In the genomic region with DNA sequence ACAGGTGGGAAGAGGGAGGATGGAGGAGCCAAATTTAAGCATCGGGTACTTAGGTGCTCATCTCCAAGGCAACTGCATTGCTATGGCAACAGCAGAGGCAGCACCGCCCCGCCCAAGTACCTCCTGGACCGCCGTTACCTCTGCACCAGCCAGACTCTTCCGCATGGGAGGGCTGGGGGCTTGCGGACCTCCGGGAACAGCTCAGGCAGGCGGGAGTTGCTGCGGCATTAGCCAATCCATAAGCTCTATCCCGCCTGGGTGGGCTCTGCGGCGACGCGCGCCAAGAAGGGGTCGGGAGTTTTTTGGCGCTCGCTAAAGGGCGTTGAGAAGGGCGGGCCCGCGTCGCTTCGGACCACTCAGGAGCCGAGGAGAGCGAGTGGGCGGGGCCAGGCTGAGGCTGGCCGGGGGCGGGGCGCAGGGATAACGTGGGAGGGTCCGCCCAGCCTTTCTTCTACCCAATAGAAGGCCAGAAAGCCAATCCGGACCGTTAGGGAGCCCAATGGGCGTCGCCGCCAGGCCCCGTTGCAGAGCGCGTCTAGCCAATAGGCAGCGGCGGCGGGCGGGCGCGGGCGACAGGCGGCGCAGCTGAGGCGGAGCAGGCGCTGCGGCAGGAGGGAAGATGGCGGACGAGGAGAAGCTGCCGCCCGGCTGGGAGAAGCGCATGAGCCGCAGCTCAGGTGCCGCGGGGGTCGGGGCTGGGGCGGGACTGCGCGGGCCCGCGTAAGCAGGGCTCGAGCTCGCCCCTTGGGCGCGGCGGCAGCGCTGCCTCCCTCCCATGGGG, we compare ENCODE assay signal across 8 cellular contexts. TPM values are rescaled to one million over a fixed set of nuclear protein-coding genes. Genes with fewer than 3 reads are reported as not detected.
DNase-seq lines count a peak whose midpoint lies in the region; ATAC-seq and TF ChIP-seq lines count a peak whose summit lies in the region.

A gene (plus strand): TSS at position 593 of the 781 bp plus-strand sequence. CDS start 27 bp downstream, at position 620.

- intact Hi-C loops in ascending aorta (cut with DNase I) = loop anchor here (1.0 kb wide), 3 partner anchors 8 to 43 kb away; a partner anchor contains a TSS
- intact Hi-C loops in right cardiac atrium (cut with DNase I) = no loop called here
- intact Hi-C loops in vagina (cut with DNase I) = no loop called here

- peaks cover 19% of the 10 kb centered on the region for H3K36me3 Mint-ChIP-seq in T-helper 2 cell treated with Interferon-gamma antibody and Interleukin-4, amounts not matched to agents 5 μg/mL and 100 μg/mL, for 36 hours (ENCODE audit: low read depth)

- H3K4me1 Mint-ChIP-seq in T-helper 2 cell treated with Interferon-gamma antibody and Interleukin-4, amounts not matched to agents 5 μg/mL and 100 μg/mL, for 36 hours (ENCODE audit: low read depth) = peaks cover 13% of the 10 kb centered on the region

- H3K27ac Mint-ChIP-seq in T-helper 2 cell treated with Interferon-gamma antibody and Interleukin-4, amounts not matched to agents 5 μg/mL and 100 μg/mL, for 36 hours = peak within 1 kb of the TSS; percentile 90

- H3K27me3 ChIP-seq in ascending aorta (no peaks in the 10 kb centered on the region), right cardiac atrium (ENCODE audit: control insufficient read depth, insufficient read depth) (no peaks in the 10 kb centered on the region), vagina (no peaks in the 10 kb centered on the region)

- H3K9me3 Mint-ChIP-seq in T-helper 2 cell treated with Interferon-gamma antibody and Interleukin-4, amounts not matched to agents 5 μg/mL and 100 μg/mL, for 36 hours = no peaks in the 10 kb centered on the region

- H3K9me3 ChIP-seq in ascending aorta (no peaks in the 10 kb centered on the region), right cardiac atrium (ENCODE audit: control insufficient read depth, low read length) (no peaks in the 10 kb centered on the region), vagina (no peaks in the 10 kb centered on the region)

- WGBS in right cardiac atrium = under 1% methylated on average over 73 of the region's 73 CpGs

- no peak for TF ChIP-seq POLR2A in vagina (IDR thresholded peaks at IDR 0.05)

- peak; percentile 96 for ATAC-seq in GM18502 (IDR thresholded peaks at IDR 0.05; ENCODE audit: poor library complexity, unreplicated experiment)
- ATAC-seq in HG02970 (IDR thresholded peaks at IDR 0.05; ENCODE audit: low FRiP score, unreplicated experiment) = peak; percentile 98
- peak; percentile 99 for ATAC-seq in right cardiac atrium

- H3K4me1 ChIP-seq in ascending aorta = peaks cover 8 to 9% of the 10 kb centered on the region in 2 donors
- no peaks in the 10 kb centered on the region for H3K4me1 ChIP-seq in right cardiac atrium (ENCODE audit: control insufficient read depth, insufficient read depth, low read length)
- peaks cover 29% of the 10 kb centered on the region for H3K4me1 ChIP-seq in vagina

- peak within 1 kb of the TSS; percentile 95 for H3K4me3 Mint-ChIP-seq in T-helper 2 cell treated with Interferon-gamma antibody and Interleukin-4, amounts not matched to agents 5 μg/mL and 100 μg/mL, for 36 hours

- peak; percentile 94 to 95 for DNase-seq in NCI-H1930 (lab: John Stamatoyannopoulos, UW)
- DNase-seq in T-helper 2 cell treated with Interferon-gamma antibody and Interleukin-4, amounts not matched to agents 5 μg/mL and 100 μg/mL, for 36 hours (ENCODE audit: low spot score) = peak; percentile 99
- peak; percentile 97 to 100 for DNase-seq in ascending aorta (ENCODE audit: low spot score in 2 of 2)
- peak; percentile 99 to 100 (median 100) for DNase-seq in right cardiac atrium
- peak; percentile 98 for DNase-seq in putamen (ENCODE audit: low spot score)
- DNase-seq in vagina (ENCODE audit: extremely low spot score in 2 of 2) = peak in 1 of 2 donors; percentile 97

- H3K36me3 ChIP-seq in ascending aorta (peaks cover 17 to 24% of the 10 kb centered on the region in 2 donors), vagina (peaks cover 0 to 22% of the 10 kb centered on the region in 2 donors)

- H3K27ac ChIP-seq in ascending aorta (peak within 1 kb of the TSS; percentile 73 to 74), right cardiac atrium (ENCODE audit: low read length) (peak within 1 kb of the TSS; percentile 57), vagina (peak within 1 kb of the TSS; percentile 60)

- peak within 1 kb of the TSS; percentile 84 to 96 for H3K4me3 ChIP-seq in ascending aorta
- H3K4me3 ChIP-seq in right cardiac atrium (ENCODE audit: low read length) = peak within 1 kb of the TSS; percentile 85
- H3K4me3 ChIP-seq in vagina = peak within 1 kb of the TSS; percentile 97 to 99

- TF ChIP-seq CTCF in ascending aorta (IDR thresholded peaks at IDR 0.05) (peak; percentile 66 to 77 (median 68)), vagina (IDR thresholded peaks at IDR 0.05) (peak; percentile 2 to 52 (median 10))

- H3K27me3 Mint-ChIP-seq in T-helper 2 cell treated with Interferon-gamma antibody and Interleukin-4, amounts not matched to agents 5 μg/mL and 100 μg/mL, for 36 hours (ENCODE audit: low read depth) = no peaks in the 10 kb centered on the region

RNA-seq across cellular contexts. Expression of the gene that starts here (rescaled TPM):
- total RNA-seq in ascending aorta (50.7 TPM), right cardiac atrium (10 to 100 TPM; 81.9 to 98.2 (median 90.2) TPM), vagina (73.4 TPM)
- polyA plus RNA-seq in right cardiac atrium = 113 TPM
